ENCODE assay signal across 12 cellular contexts in genomic region chr17:68576811-68577551, GRCh38. TPM values are rescaled to one million over a fixed set of nuclear protein-coding genes. Genes with fewer than 3 reads are reported as not detected.
DNase-seq lines count a peak whose midpoint lies in the region; ATAC-seq, FAIRE-seq and TF ChIP-seq lines count a peak whose summit lies in the region.
"Had no signal": no experiment of that assay in that cellular context is flagged by ENCODE, and none has a peak within 500 bp of the region (broad histone marks: within the 10 kb centered on the region; RNA-seq: fewer than 3 reads in every experiment).

No MANE protein-coding gene starts in this region.

- no peak for FAIRE-seq in pancreas (lab: Jason Lieb, UNC)

- peak; percentile 86 for DNase-seq in EH (ENCODE audit: low read depth)
- DNase-seq in RPMI7951 (ENCODE audit: low read depth): peak; percentile 77
- DNase-seq in fibroblast of pulmonary artery (ENCODE audit: low read depth): peak; percentile 76
- DNase-seq in pancreas: peak in 1 of 6 donors; percentile 15
- no peak for DNase-seq in activated CD4-positive, alpha-beta T cell treated with anti-CD3 and anti-CD28 coated beads, Interleukin-2, amount 50 U/mL, for 1 hour
- no peak for DNase-seq in DMS153 (lab: John Stamatoyannopoulos, UW)
- DNase-seq: Kasumi-1; stimulated activated naive CD8-positive, alpha-beta T cell treated with anti-CD3 and anti-CD28 coated beads, Interleukin-15, amount 100 ng/mL, for 72 hours; T-cell had no signal

- intact Hi-C loops in pancreas (cut with DNase I): no loop called here

- 76 to 79% methylated on average over 8 of the region's 8 CpGs for WGBS in pancreas, 2 donors

- H3K27ac ChIP-seq in pancreas: no peak overlapping the region

- H3K4me3 ChIP-seq in fibroblast of pulmonary artery (replicated peaks; ENCODE audit: low read depth, low read length): no peak overlapping the region
- no peak overlapping the region for H3K4me3 ChIP-seq in pancreas

- ATAC-seq in pancreas (peak in 3 of 4 donors; percentile 47 to 65 (median 61)), HG03342 (IDR thresholded peaks at IDR 0.05; ENCODE audit: unreplicated experiment) (no peak), GM21737 (IDR thresholded peaks at IDR 0.05; ENCODE audit: unreplicated experiment) (no peak)
- ATAC-seq: stimulated activated naive CD8-positive, alpha-beta T cell treated with anti-CD3 and anti-CD28 coated beads, Interleukin-15, amount 100 ng/mL, for 72 hours; T-cell had no signal

- no peaks in the 10 kb centered on the region for H3K27me3 ChIP-seq in pancreas

- H3K9me3 ChIP-seq in pancreas: no peaks in the 10 kb centered on the region

- TF ChIP-seq CTCF in fibroblast of pulmonary artery (IDR thresholded peaks at IDR 0.05; ENCODE audit: low read length, missing control alignments) (peak; percentile 37), pancreas (IDR thresholded peaks at IDR 0.05) (no peak)

- no peaks in the 10 kb centered on the region for H3K4me1 ChIP-seq in pancreas

- no peaks in the 10 kb centered on the region for H3K36me3 ChIP-seq in pancreas

RNA-seq across cellular contexts. Expression of gene FAM20A, which starts 24.2 kb away (rescaled TPM):
- total RNA-seq in RPMI7951 (2014; rRNA removed; shearing (Covaris generic)): 0.36 and 0.68 TPM in 2 replicates
- 1 to 10 TPM in 4 of 6 donors, under 1 TPM in 2; 0.46 to 9.0 (median 1.9) TPM for total RNA-seq in pancreas
- polyA plus RNA-seq in pancreas: 1 to 10 TPM; 5.1 to 8.0 TPM
- total RNA-seq: glomerular endothelial cell had no signal

Comparison
In these comparisons a context has a peak if more than half of its experiments do, and no peak if none do; other contexts are left out.
1. DNase-seq: peak in EH (single experiment), RPMI7951 (single experiment) and fibroblast of pulmonary artery (single experiment); none in activated CD4-positive, alpha-beta T cell treated with anti-CD3 and anti-CD28 coated beads, Interleukin-2, amount 50 U/mL, for 1 hour (single experiment) and DMS153 (single experiment).
2. ATAC-seq: peak in pancreas (3 of 4); none in HG03342 (single experiment) and GM21737 (single experiment).